Comparison of ENCODE assay signal across 12 cellular contexts in genomic region chr6:170048615-170049256, GRCh38.
A peak's percentile ranks its signal among the peaks of the same experiment; 100 is the strongest.
DNase-seq lines count a peak whose midpoint lies in the region; ATAC-seq, FAIRE-seq and TF ChIP-seq lines count a peak whose summit lies in the region.
"Had no signal": no experiment of that assay in that cellular context is flagged by ENCODE, and none has a peak within 500 bp of the region (broad histone marks: within the 10 kb centered on the region; RNA-seq: fewer than 3 reads in every experiment).

No MANE protein-coding gene starts in this region.

- TF ChIP-seq CTCF in glutamatergic neuron (IDR thresholded peaks at IDR 0.05; ENCODE audit: partially characterized antibody, unreplicated experiment) (no peak), osteocyte (IDR thresholded peaks at IDR 0.05) (no peak)

- H3K27ac Mint-ChIP-seq in glutamatergic neuron (ENCODE audit: unreplicated experiment) = no peak overlapping the region
- H3K27ac Mint-ChIP-seq in osteocyte (ENCODE audit: unreplicated experiment) = no peak overlapping the region
- H3K27ac Mint-ChIP-seq: natural killer cell treated with Interleukin-12 subunit alpha and Interleukin-12 subunit beta and Interleukin-15 and Interleukin-18, amount 100 ng/mL, for 72 hours had no signal

- H3K4me1 ChIP-seq in BLaER1 treated with 17β-estradiol and CSF1 and Interleukin-3, amounts not matched to agents 10 nM and 100 nM = peaks cover 0 to 80% (median 46%) of the 10 kb centered on the region in 10 experiments; a peak in 14 of 20 replicates
- H3K4me1 ChIP-seq: Caco-2 had no signal

- no peak overlapping the region for H3K4me3 Mint-ChIP-seq in glutamatergic neuron (ENCODE audit: unreplicated experiment)
- no peak overlapping the region for H3K4me3 Mint-ChIP-seq in osteocyte (ENCODE audit: unreplicated experiment)
- H3K4me3 Mint-ChIP-seq: natural killer cell treated with Interleukin-12 subunit alpha and Interleukin-12 subunit beta and Interleukin-15 and Interleukin-18, amount 100 ng/mL, for 72 hours had no signal

- H3K36me3 Mint-ChIP-seq in glutamatergic neuron (ENCODE audit: unreplicated experiment) = peaks cover 5% of the 10 kb centered on the region
- no peaks in the 10 kb centered on the region for H3K36me3 Mint-ChIP-seq in osteocyte (ENCODE audit: unreplicated experiment)
- H3K36me3 Mint-ChIP-seq: natural killer cell treated with Interleukin-12 subunit alpha and Interleukin-12 subunit beta and Interleukin-15 and Interleukin-18, amount 100 ng/mL, for 72 hours had no signal

- no peaks in the 10 kb centered on the region for H3K36me3 ChIP-seq in BLaER1 treated with 17β-estradiol and CSF1 and Interleukin-3, amounts not matched to agents 10 nM and 100 nM

- peak overlapping the region in 1 of 10 experiments; percentile 15; a peak in 2 of 20 replicates for H3K4me3 ChIP-seq in BLaER1 treated with 17β-estradiol and CSF1 and Interleukin-3, amounts not matched to agents 10 nM and 100 nM

- H3K9me3 Mint-ChIP-seq in glutamatergic neuron (ENCODE audit: unreplicated experiment) = peaks cover 2% of the 10 kb centered on the region
- H3K9me3 Mint-ChIP-seq in osteocyte (ENCODE audit: unreplicated experiment) = peaks cover 19% of the 10 kb centered on the region
- H3K9me3 Mint-ChIP-seq: natural killer cell treated with Interleukin-12 subunit alpha and Interleukin-12 subunit beta and Interleukin-15 and Interleukin-18, amount 100 ng/mL, for 72 hours had no signal

- H3K27me3 Mint-ChIP-seq in glutamatergic neuron (ENCODE audit: unreplicated experiment) (peaks cover 4% of the 10 kb centered on the region), osteocyte (ENCODE audit: unreplicated experiment) (no peaks in the 10 kb centered on the region)

- no peaks in the 10 kb centered on the region for H3K27me3 ChIP-seq in BLaER1 treated with 17β-estradiol and CSF1 and Interleukin-3, amounts not matched to agents 10 nM and 100 nM

- H3K27ac ChIP-seq in BLaER1 treated with 17β-estradiol and CSF1 and Interleukin-3, amounts not matched to agents 10 nM and 100 nM = peak overlapping the region in 7 of 11 experiments; percentile 21 to 89 (median 80); a peak in 13 of 22 replicates
- H3K27ac ChIP-seq: epithelial cell of prostate had no signal

- H3K4me1 Mint-ChIP-seq in glutamatergic neuron (ENCODE audit: low read depth, unreplicated experiment) (no peaks in the 10 kb centered on the region), osteocyte (ENCODE audit: unreplicated experiment) (no peaks in the 10 kb centered on the region)

- H3K4me2 ChIP-seq in BLaER1 treated with 17β-estradiol and CSF1 and Interleukin-3, amounts not matched to agents 10 nM and 100 nM = peak overlapping the region in 8 of 11 experiments; percentile 17 to 87 (median 78); a peak in 14 of 22 replicates

- FAIRE-seq in H54 (lab: Jason Lieb, UNC) (no peak), RCC 7860 (lab: Jason Lieb, UNC) (no peak)

- H4K20me1 ChIP-seq in BLaER1 treated with 17β-estradiol and CSF1 and Interleukin-3, amounts not matched to agents 10 nM and 100 nM = no peaks in the 10 kb centered on the region

- TF ChIP-seq POLR2A in H54 (IDR thresholded peaks at IDR 0.05; ENCODE audit: low read depth, low read length) = no peak

- H3K9ac ChIP-seq in BLaER1 treated with 17β-estradiol and CSF1 and Interleukin-3, amounts not matched to agents 10 nM and 100 nM = peak overlapping the region in 5 of 11 experiments; percentile 22 to 75 (median 70); a peak in 9 of 22 replicates

- H3K9me3 ChIP-seq in BLaER1 treated with 17β-estradiol and CSF1 and Interleukin-3, amounts not matched to agents 10 nM and 100 nM (replicated peaks in 1 of 11) = peaks cover 0 to 6% (median 0%) of the 10 kb centered on the region in 11 experiments; a peak in 1 of 22 replicates
- H3K9me3 ChIP-seq: Caco-2 had no signal

- peak; percentile 95 for DNase-seq in RPMI7951 (ENCODE audit: low read depth)
- peak; percentile 2 for DNase-seq in glutamatergic neuron
- DNase-seq in osteocyte (ENCODE audit: extremely low spot score, unreplicated experiment) = peak; percentile 73
- no peak for DNase-seq in H54 (ENCODE audit: insufficient read length, low spot score)
- no peak for DNase-seq in effector CD4-positive, alpha-beta T cell
- DNase-seq in RCC 7860 (ENCODE audit: low spot score) = no peak
- DNase-seq: NCI-H1436 had no signal

- no peak for ATAC-seq in GM18498 (IDR thresholded peaks at IDR 0.05; ENCODE audit: unreplicated experiment)

Comparison
In these comparisons a context has a peak if more than half of its experiments do, and no peak if none do; other contexts are left out.
1. DNase-seq: peak in RPMI7951 (single experiment), glutamatergic neuron (single experiment) and osteocyte (single experiment); none in H54 (single experiment), effector CD4-positive, alpha-beta T cell (single experiment) and RCC 7860 (single experiment).